ENCODE assay signal across 8 cellular contexts in the genomic region with DNA sequence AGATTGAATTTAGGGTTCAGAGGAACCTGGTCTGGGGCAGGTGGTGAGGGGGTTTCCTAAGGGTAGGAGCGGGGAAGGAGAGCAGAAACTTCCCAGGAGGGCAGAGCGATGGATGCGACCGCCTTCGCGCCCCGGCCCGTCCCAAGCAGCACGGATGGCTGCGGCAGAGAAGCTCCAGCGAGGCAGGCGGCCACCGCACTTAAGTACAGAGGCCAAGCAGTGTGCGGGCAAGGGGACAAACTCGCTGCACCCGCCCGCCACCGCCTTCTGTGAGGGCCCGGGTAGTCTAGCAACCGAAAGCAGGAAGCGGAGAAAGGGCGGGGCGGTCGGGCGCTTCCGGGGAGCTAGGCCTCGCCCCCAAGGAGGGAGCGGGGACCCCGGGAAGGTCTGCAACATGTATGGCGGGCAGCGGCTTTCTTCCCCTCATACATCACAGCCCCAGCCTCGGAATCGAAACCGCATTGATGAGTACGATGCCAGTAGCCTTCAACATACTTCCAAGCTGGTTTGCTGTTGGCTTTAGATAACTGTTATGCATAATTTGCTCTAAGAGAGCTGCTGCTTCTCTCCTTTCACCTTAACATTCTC. TPM values are rescaled to one million over a fixed set of nuclear protein-coding genes. Genes with fewer than 3 reads are reported as not detected.
DNase-seq lines count a peak whose midpoint lies in the region; ATAC-seq, FAIRE-seq and TF ChIP-seq lines count a peak whose summit lies in the region.

A gene with protein sequence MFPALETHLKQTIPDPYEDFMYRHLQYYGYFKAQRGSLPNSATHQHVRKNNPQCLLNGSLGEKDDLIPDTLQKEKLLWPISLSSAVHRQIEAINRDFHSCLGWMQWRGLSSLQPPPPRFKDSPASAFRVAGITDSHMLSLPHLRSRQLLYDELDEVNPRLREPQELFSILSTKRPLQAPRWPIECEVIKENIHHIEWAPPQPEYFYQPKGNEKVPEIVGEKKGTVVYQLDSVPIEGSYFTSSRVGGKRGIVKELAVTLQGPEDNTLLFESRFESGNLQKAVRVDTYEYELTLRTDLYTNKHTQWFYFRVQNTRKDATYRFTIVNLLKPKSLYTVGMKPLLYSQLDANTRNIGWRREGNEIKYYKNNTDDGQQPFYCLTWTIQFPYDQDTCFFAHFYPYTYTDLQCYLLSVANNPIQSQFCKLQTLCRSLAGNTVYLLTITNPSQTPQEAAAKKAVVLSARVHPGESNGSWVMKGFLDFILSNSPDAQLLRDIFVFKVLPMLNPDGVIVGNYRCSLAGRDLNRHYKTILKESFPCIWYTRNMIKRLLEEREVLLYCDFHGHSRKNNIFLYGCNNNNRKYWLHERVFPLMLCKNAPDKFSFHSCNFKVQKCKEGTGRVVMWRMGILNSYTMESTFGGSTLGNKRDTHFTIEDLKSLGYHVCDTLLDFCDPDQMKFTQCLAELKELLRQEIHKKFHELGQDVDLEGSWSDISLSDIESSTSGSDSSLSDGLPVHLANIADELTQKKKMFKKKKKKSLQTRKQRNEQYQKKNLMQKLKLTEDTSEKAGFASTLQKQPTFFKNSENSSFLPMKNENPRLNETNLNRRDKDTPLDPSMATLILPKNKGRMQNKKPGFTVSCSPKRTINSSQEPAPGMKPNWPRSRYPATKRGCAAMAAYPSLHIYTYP (minus strand): TSS at position 288 of the 588 bp plus-strand sequence. CDS start 719 bp downstream, outside the sequence.

- H3K4me1 ChIP-seq in GM12878 (ENCODE audit: control insufficient read depth, insufficient read depth, low read length), result no peaks in the 10 kb centered on the region
- no peaks in the 10 kb centered on the region for H3K4me1 ChIP-seq in HAP-1

- RAD21 ChIA-PET in GM12878 (lab: Charles Lee; ENCODE audit: unreplicated experiment), result interaction anchor here (0.6 to 2.0 kb wide), 9 partner anchors 13 to 485 kb away, joined by 3 to 6 read pairs (median 3); a partner anchor contains a TSS

- intact Hi-C loops in GM12878 (cut with micrococcal nuclease; ENCODE audit: unreplicated experiment), result loop anchor here (2.0 kb wide), 1 partner anchor 72 kb away; a partner anchor contains a TSS

- FAIRE-seq in GM12891 (lab: Jason Lieb, UNC) (peak; percentile 81), GM12878 (lab: Jason Lieb, UNC) (peak; percentile 69)

- no TSS peak for BruUV-seq in GM12878 (replicated peaks; lab: Mats Ljungman, UMichigan)

- H4K20me1 ChIP-seq in GM12878 (ENCODE audit: control insufficient read depth, insufficient read depth), result no peaks in the 10 kb centered on the region

- in situ Hi-C loops in GM12878 (cut with MboI) (no loop called here), HAP-1 (cut with MboI; ENCODE audit: low sequenced_read_pairs) (loop anchor here (10.0 kb wide), 1 partner anchor 70 kb away; a partner anchor contains a TSS)

- H3K27me3 ChIP-seq in GM12878 (replicated peaks in 1 of 2; ENCODE audit: control insufficient read depth in 2 of 2, insufficient read depth in 2 of 2, low read length in 1 of 2) (no peaks in the 10 kb centered on the region), HAP-1 (ENCODE audit: low read depth) (no peaks in the 10 kb centered on the region)

- no peak for TF ChIP-seq EP300 in GM12878 (IDR thresholded peaks at IDR 0.05; ENCODE audit: borderline replicate concordance in 1 of 2, control insufficient read depth in 1 of 2, low read depth in 2 of 2, low read length in 2 of 2)

- SMC1A ChIA-PET in GM12878 (lab: Charles Lee; ENCODE audit: uncharacterized antibody, unreplicated experiment), result interaction anchor here (0.8 to 3.0 kb wide), 12 partner anchors 10 to 140 kb away, joined by 3 to 10 read pairs (median 3); a partner anchor contains a TSS

- H3K27ac ChIP-seq in GM12878 (ENCODE audit: control insufficient read depth, insufficient read depth), result peak within 1 kb of the TSS; percentile 85

- peak; percentile 85 for TF ChIP-seq POLR2A in GM12891 (IDR thresholded peaks at IDR 0.05; ENCODE audit: low read depth, low read length)
- TF ChIP-seq POLR2A in GM12878 (IDR thresholded peaks at IDR 0.05; ENCODE audit: low read depth, low read length), result peak; percentile 97

- WGBS in GM12878 (ENCODE audit: insufficient coverage, insufficient replicate concordance, low lambda C conversion rate, missing lambda C conversion rate), result 1% methylated on average over 25 of the region's 35 CpGs

- CTCF ChIA-PET in GM12878 (lab: Yijun Ruan, JAX), result interaction anchor here (0.7 to 2.6 kb wide), 6 partner anchors 10 to 779 kb away, joined by 3 to 9 read pairs (median 5); a partner anchor contains a TSS

- POLR2A ChIA-PET in GM12878 (lab: Charles Lee), result interaction anchor here (0.5 to 2.7 kb wide), 7 partner anchors 9 to 71 kb away, joined by 3 to 14 read pairs (median 4); no protein-coding TSS in a partner anchor

- no peaks in the 10 kb centered on the region for H3K79me2 ChIP-seq in GM12878 (ENCODE audit: control insufficient read depth, insufficient read depth, low read length)

- peak within 1 kb of the TSS; percentile 87 for H3K4me3 ChIP-seq in GM12878
- peak within 1 kb of the TSS; percentile 71 for H3K4me3 ChIP-seq in skeletal muscle cell (ENCODE audit: low read depth, low read length)
- no peak within 1 kb of the TSS for H3K4me3 ChIP-seq in HAP-1

- peak within 1 kb of the TSS; percentile 85 for H3K9ac ChIP-seq in GM12878 (ENCODE audit: control insufficient read depth, insufficient read depth, low read length)

- H3K36me3 ChIP-seq in GM12878 (ENCODE audit: control insufficient read depth in 2 of 2, insufficient read depth in 2 of 2, low read length in 1 of 2) (peaks cover 2 to 22% of the 10 kb centered on the region in 2 experiments), HAP-1 (replicated peaks) (peaks cover 42% of the 10 kb centered on the region)

- TF ChIP-seq RAD21 in GM12878 (IDR thresholded peaks at IDR 0.05; ENCODE audit: insufficient read depth, low read depth, low read length), result no peak

- peak within 1 kb of the TSS; percentile 73 for H2AFZ ChIP-seq in GM12878 (ENCODE audit: control insufficient read depth, low read depth, low read length)

- DNase-seq in GM12891 (ENCODE audit: insufficient read length, low spot score), result peak; percentile 73
- DNase-seq in NCI-H1105 treated with DMSO at 0.1 percent for 48 hours (lab: John Stamatoyannopoulos, UW), result peak; percentile 81
- DNase-seq in T-helper 22 cell (ENCODE audit: low read depth), result peak; percentile 74
- peak; percentile 25 for DNase-seq in GM12878 (ENCODE audit: low read depth, low spot score)
- peak; percentile 16 for DNase-seq in iPS DF 4.7 (ENCODE audit: extremely low read depth, low spot score)
- peak; percentile 14 for DNase-seq in skeletal muscle cell (ENCODE audit: low read depth)
- no peak for DNase-seq in HAP-1 (ENCODE audit: low spot score in 2 of 2)

- ATAC-seq in HG02623 (IDR thresholded peaks at IDR 0.05; ENCODE audit: unreplicated experiment) (peak; percentile 98), GM12878 (peak; percentile 100)

- no peak for TF ChIP-seq CTCF in GM12878 (IDR thresholded peaks at IDR 0.05 in 2 of 3, conservative IDR thresholded peaks at IDR 0.05 in 1 of 3; ENCODE audit: control insufficient read depth in 2 of 3, extremely low read depth in 1 of 3, insufficient read depth in 1 of 3, low read depth in 3 of 3, low read length in 3 of 3)

- peak within 1 kb of the TSS; percentile 58 for H3K4me2 ChIP-seq in GM12878 (ENCODE audit: control insufficient read depth, insufficient read depth)

- no peaks in the 10 kb centered on the region for H3K9me3 ChIP-seq in GM12878 (replicated peaks; ENCODE audit: control insufficient read depth, insufficient read depth, low read length)
- H3K9me3 ChIP-seq in HAP-1, result no peaks in the 10 kb centered on the region

TF ChIP-seq in GM12891, 5 proteins besides CTCF, POLR2A, EP300 and RAD21:
- TF ChIP-seq TAF1 (IDR thresholded peaks at IDR 0.05; ENCODE audit: low read depth, low read length) (no peak; the same call in 1 of the 2 replicates), POU2F2 (IDR thresholded peaks at IDR 0.05; ENCODE audit: low read depth, low read length) (peak; percentile 48; the same call in 1 of the 2 replicates), PAX5 (IDR thresholded peaks at IDR 0.05; ENCODE audit: insufficient read depth, low read length, severe bottlenecking) (peak; percentile 23), POLR2AphosphoS5 (IDR thresholded peaks at IDR 0.05; ENCODE audit: low read depth, low read length) (peak; percentile 87), SPI1 (IDR thresholded peaks at IDR 0.05; ENCODE audit: low read depth, low read length) (peak; percentile 61)

TF ChIP-seq in GM12878, 131 proteins besides CTCF, POLR2A, EP300 and RAD21 (continues in another document):
- TF ChIP-seq ZNF622 (IDR thresholded peaks at IDR 0.05) (no peak), ZNF217 (IDR thresholded peaks at IDR 0.05) (no peak)
- TF ChIP-seq, protein P1, sequence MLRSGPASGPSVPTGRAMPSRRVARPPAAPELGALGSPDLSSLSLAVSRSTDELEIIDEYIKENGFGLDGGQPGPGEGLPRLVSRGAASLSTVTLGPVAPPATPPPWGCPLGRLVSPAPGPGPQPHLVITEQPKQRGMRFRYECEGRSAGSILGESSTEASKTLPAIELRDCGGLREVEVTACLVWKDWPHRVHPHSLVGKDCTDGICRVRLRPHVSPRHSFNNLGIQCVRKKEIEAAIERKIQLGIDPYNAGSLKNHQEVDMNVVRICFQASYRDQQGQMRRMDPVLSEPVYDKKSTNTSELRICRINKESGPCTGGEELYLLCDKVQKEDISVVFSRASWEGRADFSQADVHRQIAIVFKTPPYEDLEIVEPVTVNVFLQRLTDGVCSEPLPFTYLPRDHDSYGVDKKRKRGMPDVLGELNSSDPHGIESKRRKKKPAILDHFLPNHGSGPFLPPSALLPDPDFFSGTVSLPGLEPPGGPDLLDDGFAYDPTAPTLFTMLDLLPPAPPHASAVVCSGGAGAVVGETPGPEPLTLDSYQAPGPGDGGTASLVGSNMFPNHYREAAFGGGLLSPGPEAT (IDR thresholded peaks at IDR 0.05; ENCODE audit: low read depth), result peak; percentile 80

RNA-seq across cellular contexts. Expression of the gene that starts here (rescaled TPM):
- 6.4 TPM for polyA plus RNA-seq in GM12891 (2012; ENCODE audit: low read depth, missing spikeins)
- 15.1 and 15.8 TPM in 2 replicates for total RNA-seq in GM12878 (2013; cell fraction: nucleolus; rRNA removed)
- total RNA-seq in GM12878 (2014; rRNA removed) (7.0 and 7.5 TPM in 2 replicates), GM12878 (2014; rRNA removed; fragmentation: Illumina TruSeq; extraction: Trizol) (1.8 and 1.9 TPM in 2 replicates), GM12878 (2021) (3.7 and 4.0 TPM in 2 replicates)
- 1.8 TPM for polyA plus RNA-seq in GM12878 (2011; ENCODE audit: low read depth)
- polyA plus RNA-seq in GM12878 (2011; rRNA removed) (12.2 and 14.4 TPM in 2 replicates), GM12878 (2014; fragmentation: Illumina TruSeq; extraction: Trizol) (1.2 and 2.1 TPM in 2 replicates), GM12878 (2014; fragmentation: Nextera tagmentation; extraction: Ambion mirVana) (1 to 10 TPM in 1 of 2 experiments, under 1 TPM in 1; 0.93 to 1.6 TPM), GM12878 (2014; rRNA removed) (8.0 and 8.4 TPM in 2 replicates), GM12878 (2016; fragmentation: Nextera tagmentation; extraction: Ambion mirVana) (1 to 10 TPM; 2.3 to 3.5 TPM)
- 8.5 and 11.6 TPM in 2 replicates for polyA plus RNA-seq in GM12878 (2011; cell fraction: cytosol; rRNA removed)
- 37.5 and 54.1 TPM in 2 replicates for polyA plus RNA-seq in GM12878 (2011; cell fraction: nucleus; rRNA removed)
- polyA plus RNA-seq in GM12878 (2012), result 3.8 and 9.7 TPM in 2 replicates
- polyA minus RNA-seq in GM12878 (2011; rRNA and poly(A)+ RNA removed), result 8.4 and 9.4 TPM in 2 replicates
- 4.8 and 6.7 TPM in 2 replicates for polyA minus RNA-seq in GM12878 (2011; cell fraction: cytosol; rRNA and poly(A)+ RNA removed)
- 22.6 and 55.2 TPM in 2 replicates for polyA minus RNA-seq in GM12878 (2011; cell fraction: nucleus; rRNA and poly(A)+ RNA removed)

Comparison
In these comparisons a context has a peak if more than half of its experiments do, and no peak if none do; other contexts are left out.
1. DNase-seq: peak in GM12891 (single experiment), NCI-H1105 treated with DMSO at 0.1 percent for 48 hours (single experiment), T-helper 22 cell (single experiment), GM12878 (single experiment), iPS DF 4.7 (single experiment) and skeletal muscle cell (single experiment); none in HAP-1 (0 of 2).